Comparison of ENCODE assay signal across 8 cellular contexts in genomic region chr1:43358121-43358745, GRCh38. TPM values are rescaled to one million over a fixed set of nuclear protein-coding genes. Genes with fewer than 3 reads are reported as not detected.
DNase-seq lines count a peak whose midpoint lies in the region; ATAC-seq, FAIRE-seq and TF ChIP-seq lines count a peak whose summit lies in the region.

No MANE protein-coding gene starts in this region.

- TSS peak; percentile 84 for BruUV-seq in mammary epithelial cell (replicated peaks; lab: Mats Ljungman, UMichigan)

- in situ Hi-C loops in mammary epithelial cell (cut with MboI; ENCODE audit: low sequenced_read_pairs in 2 of 2) = loop anchor here in 1 of 2 donors (10.0 kb wide), 1 partner anchor 113 kb away; no protein-coding TSS in a partner anchor

- peaks cover 27% of the 10 kb centered on the region for H3K4me1 ChIP-seq in mammary epithelial cell (ENCODE audit: insufficient read depth, low read length)
- H3K4me1 ChIP-seq in stomach = peaks cover 6 to 41% (median 23%) of the 10 kb centered on the region in 4 donors

- DNase-seq in Ammon's horn (ENCODE audit: low spot score) (peak; percentile 34), HTR-8/SVneo (ENCODE audit: insufficient read length, low spot score) (peak; percentile 45), RKO (ENCODE audit: low spot score) (peak; percentile 82), mammary epithelial cell (no peak), kidney glomerular epithelial cell (lab: John Stamatoyannopoulos, UW) (peak; percentile 47), stomach (no peak)
- DNase-seq in activated effector memory CD4-positive, alpha-beta T cell treated with Interleukin-2 at 50 U/mL for 16 hours = no peak

- H3K27me3 ChIP-seq in mammary epithelial cell (ENCODE audit: insufficient read depth, low read length) (no peaks in the 10 kb centered on the region), stomach (no peaks in the 10 kb centered on the region)

- no peak for TF ChIP-seq EP300 in stomach (IDR thresholded peaks at IDR 0.05)

- dilution Hi-C loops in mammary epithelial cell (cut with HindIII; ENCODE audit: low sequenced_read_pairs) = no loop called here

- peak overlapping the region; percentile 79 for H3K4me2 ChIP-seq in mammary epithelial cell (ENCODE audit: insufficient read depth, low read depth, low read length)

- peak; percentile 15 for ATAC-seq in GM18502 (IDR thresholded peaks at IDR 0.05; ENCODE audit: poor library complexity, unreplicated experiment)

- WGBS in mammary epithelial cell (ENCODE audit: low coverage, missing lambda C conversion rate) = 2% methylated on average over 19 of the region's 33 CpGs
- WGBS in stomach, 5 donors = 0 to 1% (median 0%) methylated on average over 15 to 33 of the region's 33 CpGs

- intact Hi-C loops in mammary epithelial cell (cut with micrococcal nuclease) = loop anchor here (1.0 to 5.0 kb wide), 4 partner anchors 9 to 120 kb away; partner anchors contain the start of genes C1orf210, MED8 and SZT2
- intact Hi-C loops in stomach (cut with DNase I; ENCODE audit: low total_unique reads) = no loop called here

- TF ChIP-seq CTCF in mammary epithelial cell (conservative IDR thresholded peaks at IDR 0.05 in 1 of 2, IDR thresholded peaks at IDR 0.05 in 1 of 2; ENCODE audit: extremely low read depth in 1 of 2, insufficient read depth in 1 of 2, low read depth in 1 of 2, low read length in 2 of 2) (peak; percentile 48 to 58), stomach (IDR thresholded peaks at IDR 0.05) (peak in 1 of 7 experiments; percentile 27)

- H3K9me3 ChIP-seq in mammary epithelial cell (replicated peaks; ENCODE audit: insufficient read depth, low read length) (no peaks in the 10 kb centered on the region), stomach (no peaks in the 10 kb centered on the region)

- no peak for FAIRE-seq in HTR-8/SVneo (lab: Jason Lieb, UNC)

- H3K27ac ChIP-seq in mammary epithelial cell (ENCODE audit: insufficient read depth, low read depth, low read length) (peak overlapping the region; percentile 92), stomach (peak overlapping the region; percentile 85 to 98 (median 91))

- H4K20me1 ChIP-seq in mammary epithelial cell (ENCODE audit: insufficient read depth, low read length) = no peaks in the 10 kb centered on the region

- H3K79me2 ChIP-seq in mammary epithelial cell (ENCODE audit: insufficient read depth, low read length) = peaks cover 45% of the 10 kb centered on the region

- H3K36me3 ChIP-seq in mammary epithelial cell (ENCODE audit: insufficient read depth, low read length) (peaks cover 24% of the 10 kb centered on the region), stomach (peaks cover 17 to 34% (median 29%) of the 10 kb centered on the region in 4 donors)

- H3K9ac ChIP-seq in mammary epithelial cell (ENCODE audit: insufficient read depth, low read length) = peak overlapping the region; percentile 89

- H3K4me3 ChIP-seq in mammary epithelial cell (replicated peaks in 1 of 3; ENCODE audit: insufficient read depth in 1 of 3, low read depth in 2 of 3, low read length in 3 of 3) (peak overlapping the region; percentile 69 to 83 (median 71)), stomach (peak overlapping the region; percentile 56 to 70 (median 64))

- CTCF ChIA-PET in mammary epithelial cell (lab: Charles Lee; ENCODE audit: low non-redundant PET) = interaction anchor here (0.6 to 1.2 kb wide), 3 partner anchors 15 to 90 kb away, joined by 3 to 11 read pairs (median 6); partner anchors contain the start of gene C1orf210

- no peak for TF ChIP-seq POLR2A in stomach (IDR thresholded peaks at IDR 0.05)

- H2AFZ ChIP-seq in mammary epithelial cell (ENCODE audit: low read depth, low read length) = peak overlapping the region; percentile 86

RNA-seq across cellular contexts. Expression of gene CDC20, which starts 0.5 kb away (rescaled TPM):
- 100 to 1,000 TPM in 1 of 2 donors, 1 to 10 TPM in 1; 1.7 to 121 TPM for total RNA-seq in mammary epithelial cell
- 215 TPM for polyA plus RNA-seq in mammary epithelial cell
- polyA minus RNA-seq in mammary epithelial cell = 326 TPM
- 10 to 100 TPM in 2 of 5 donors, 1 to 10 TPM in 3; 1.8 to 22.3 (median 7.9) TPM for total RNA-seq in stomach
- polyA plus RNA-seq in stomach = 10 to 100 TPM; 11.1 to 31.4 (median 11.3) TPM

RNA-seq across cellular contexts. Expression of gene ELOVL1, which starts 9.6 kb away (rescaled TPM):
- total RNA-seq in mammary epithelial cell = 100 to 1,000 TPM in 1 of 2 donors, 10 to 100 TPM in 1; 34.7 to 137 TPM
- 264 TPM for polyA plus RNA-seq in mammary epithelial cell
- 136 TPM for polyA minus RNA-seq in mammary epithelial cell
- total RNA-seq in stomach = 100 to 1,000 TPM in 1 of 5 donors, 10 to 100 TPM in 3, 1 to 10 TPM in 1; 7.6 to 109 (median 36.8) TPM
- 10 to 100 TPM; 35.6 to 83.8 (median 74.6) TPM for polyA plus RNA-seq in stomach

RNA-seq across cellular contexts. Expression of gene MPL, which starts 20.6 kb away (rescaled TPM):
- under 1 TPM; 0.17 to 0.49 TPM for total RNA-seq in mammary epithelial cell
- polyA plus RNA-seq in mammary epithelial cell = 0.07 TPM
- not detected for polyA minus RNA-seq in mammary epithelial cell
- not detected for total RNA-seq in stomach
- polyA plus RNA-seq in stomach = not detected

RNA-seq across cellular contexts. Expression of gene MED8, which starts 31.4 kb away (rescaled TPM):
- 10 to 100 TPM; 34.7 to 44.3 TPM for total RNA-seq in mammary epithelial cell
- 20.4 TPM for polyA plus RNA-seq in mammary epithelial cell
- polyA minus RNA-seq in mammary epithelial cell = 23.8 TPM
- total RNA-seq in stomach = 10 to 100 TPM in 4 of 5 donors, 1 to 10 TPM in 1; 5.8 to 52.2 (median 29.6) TPM
- 10 to 100 TPM; 28.3 to 46.1 (median 30.6) TPM for polyA plus RNA-seq in stomach

RNA-seq across cellular contexts. Expression of gene SZT2, which starts 31.5 kb away (rescaled TPM):
- total RNA-seq in mammary epithelial cell (10 to 100 TPM; 31.2 to 50.1 TPM), stomach (10 to 100 TPM; 49.6 to 69.3 (median 56.7) TPM)
- polyA plus RNA-seq in mammary epithelial cell (7.6 TPM), stomach (10 to 100 TPM in 1 of 3 donors, 1 to 10 TPM in 2; 4.9 to 10.2 (median 9.3) TPM)
- polyA minus RNA-seq in mammary epithelial cell = 94.0 TPM

Comparison
In these comparisons a context has a peak if more than half of its experiments do, and no peak if none do; other contexts are left out.
1. DNase-seq: peak in Ammon's horn (single experiment), HTR-8/SVneo (single experiment), RKO (single experiment) and kidney glomerular epithelial cell (single experiment); none in mammary epithelial cell (single experiment), stomach (single experiment) and activated effector memory CD4-positive, alpha-beta T cell treated with Interleukin-2 at 50 U/mL for 16 hours (single experiment).